19 cellular contexts compared by ENCODE assay signal in the genomic region with DNA sequence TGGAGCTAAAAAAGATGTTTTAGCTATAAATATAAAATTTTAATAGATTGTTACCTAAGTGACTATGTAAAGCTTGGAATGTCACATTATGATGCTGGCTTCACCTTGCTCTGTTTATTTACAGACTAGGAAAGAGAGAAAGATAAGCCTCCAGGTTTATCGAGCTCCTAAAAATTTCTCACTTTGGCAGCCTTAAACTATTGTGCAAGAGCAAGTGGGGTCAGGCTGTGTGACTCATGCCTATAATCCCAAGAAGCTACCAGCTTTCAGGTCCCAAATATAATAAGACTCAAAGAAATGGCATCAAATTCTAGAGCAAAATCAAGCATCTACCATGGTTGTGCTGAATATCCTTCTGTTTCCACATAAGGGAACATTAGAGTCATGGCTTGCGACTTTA. TPM values are rescaled to one million over a fixed set of nuclear protein-coding genes. Genes with fewer than 3 reads are reported as not detected.
DNase-seq lines count a peak whose midpoint lies in the region; ATAC-seq and TF ChIP-seq lines count a peak whose summit lies in the region.
"Had no signal": no experiment of that assay in that cellular context is flagged by ENCODE, and none has a peak within 500 bp of the region (broad histone marks: within the 10 kb centered on the region; RNA-seq: fewer than 3 reads in every experiment).

No MANE protein-coding gene starts in this region.

- no peak overlapping the region for H3K4me3 Mint-ChIP-seq in CD8-positive, alpha-beta T cell
- H3K4me3 Mint-ChIP-seq: activated CD8-positive, alpha-beta memory T cell treated with anti-CD3 and anti-CD28 coated beads, Interleukin-2, amount 10 ng/mL, durations not matched to agents 7 days and 5 days; activated naive CD4-positive, alpha-beta T cell treated with anti-CD3 and anti-CD28 coated beads, Interleukin-2, amount 10 ng/mL, durations not matched to agents 7 days and 5 days; naive B cell had no signal

- H3K27ac Mint-ChIP-seq in CD8-positive, alpha-beta T cell, result no peak overlapping the region
- H3K27ac Mint-ChIP-seq: activated CD8-positive, alpha-beta memory T cell treated with anti-CD3 and anti-CD28 coated beads, Interleukin-2, amount 10 ng/mL, durations not matched to agents 7 days and 5 days; activated naive CD4-positive, alpha-beta T cell treated with anti-CD3 and anti-CD28 coated beads, Interleukin-2, amount 10 ng/mL, durations not matched to agents 7 days and 5 days; naive B cell had no signal

- H3K4me3 ChIP-seq in CD8-positive, alpha-beta T cell (ENCODE audit: low read depth, low read length), result no peak overlapping the region
- H3K4me3 ChIP-seq: colonic mucosa, esophagus squamous epithelium, skin epidermis, testis had no signal

- POLR2A ChIA-PET in CD8-positive, alpha-beta T cell (lab: Charles Lee), result no interaction called here

- no peaks in the 10 kb centered on the region for H3K9me3 Mint-ChIP-seq in CD8-positive, alpha-beta T cell
- H3K9me3 Mint-ChIP-seq: activated naive CD4-positive, alpha-beta T cell treated with anti-CD3 and anti-CD28 coated beads, Interleukin-2, amount 10 ng/mL, durations not matched to agents 7 days and 5 days; naive B cell had no signal

- intact Hi-C loops in CD8-positive, alpha-beta T cell (cut with DNase I, micrococcal nuclease), result no loop called here

- no peak overlapping the region for H3K27ac ChIP-seq in CD8-positive, alpha-beta T cell (ENCODE audit: low read depth, low read length)
- H3K27ac ChIP-seq: colonic mucosa, esophagus squamous epithelium, skin epidermis, testis, WERI-Rb-1 had no signal

- H3K36me3 Mint-ChIP-seq in CD8-positive, alpha-beta T cell, result no peaks in the 10 kb centered on the region
- H3K36me3 Mint-ChIP-seq: activated CD8-positive, alpha-beta memory T cell treated with anti-CD3 and anti-CD28 coated beads, Interleukin-2, amount 10 ng/mL, durations not matched to agents 7 days and 5 days; activated naive CD4-positive, alpha-beta T cell treated with anti-CD3 and anti-CD28 coated beads, Interleukin-2, amount 10 ng/mL, durations not matched to agents 7 days and 5 days; naive B cell had no signal

- peak; percentile 16 for DNase-seq in H4 (ENCODE audit: low spot score)
- DNase-seq in NCI-H460 (ENCODE audit: extremely low read depth, low read depth), result peak; percentile 21
- DNase-seq in non-pigmented ciliary epithelial cell (ENCODE audit: low read depth), result peak; percentile 2
- DNase-seq in NCI-H1694 treated with DMSO at 0.1 percent for 48 hours (lab: John Stamatoyannopoulos, UW), result no peak
- no peak for DNase-seq in CD8-positive, alpha-beta T cell
- DNase-seq in NK-92 (lab: John Stamatoyannopoulos, UW; ENCODE audit: unreplicated experiment), result no peak
- DNase-seq: activated CD8-positive, alpha-beta memory T cell treated with anti-CD3 and anti-CD28 coated beads, Interleukin-2, amount 10 ng/mL, durations not matched to agents 7 days and 5 days; activated naive CD4-positive, alpha-beta T cell treated with anti-CD3 and anti-CD28 coated beads, Interleukin-2, amount 10 ng/mL, durations not matched to agents 7 days and 5 days; colonic mucosa; esophagus squamous epithelium; naive B cell; NCI-H526; testis; WERI-Rb-1 had no signal

- TF ChIP-seq CTCF in CD8-positive, alpha-beta T cell (IDR thresholded peaks at IDR 0.05), result no peak

- peaks cover 25% of the 10 kb centered on the region for H3K27me3 Mint-ChIP-seq in CD8-positive, alpha-beta T cell (ENCODE audit: low read depth)

- H3K36me3 ChIP-seq in CD8-positive, alpha-beta T cell (ENCODE audit: insufficient read depth, low read length), result no peaks in the 10 kb centered on the region
- H3K36me3 ChIP-seq: colonic mucosa, esophagus squamous epithelium, WERI-Rb-1 had no signal

- no peaks in the 10 kb centered on the region for H3K27me3 ChIP-seq in CD8-positive, alpha-beta T cell (ENCODE audit: insufficient read depth, low read length)
- H3K27me3 ChIP-seq: colonic mucosa, testis had no signal

- H3K4me1 ChIP-seq in CD8-positive, alpha-beta T cell (ENCODE audit: insufficient read depth, low read length), result no peaks in the 10 kb centered on the region
- H3K4me1 ChIP-seq: colonic mucosa, testis had no signal

- no peaks in the 10 kb centered on the region for H3K4me1 Mint-ChIP-seq in CD8-positive, alpha-beta T cell (ENCODE audit: low read depth)
- H3K4me1 Mint-ChIP-seq: activated CD8-positive, alpha-beta memory T cell treated with anti-CD3 and anti-CD28 coated beads, Interleukin-2, amount 10 ng/mL, durations not matched to agents 7 days and 5 days; activated naive CD4-positive, alpha-beta T cell treated with anti-CD3 and anti-CD28 coated beads, Interleukin-2, amount 10 ng/mL, durations not matched to agents 7 days and 5 days had no signal

- CTCF ChIA-PET in CD8-positive, alpha-beta T cell (lab: Charles Lee), result interaction anchor here (0.7 to 2.6 kb wide), 6 partner anchors 8 to 427 kb away, joined by 3 to 12 read pairs (median 4); no protein-coding TSS in a partner anchor

- ATAC-seq in esophagus mucosa (peak; percentile 23), GM19023 (IDR thresholded peaks at IDR 0.05; ENCODE audit: unreplicated experiment) (no peak)
- ATAC-seq in CD8-positive, alpha-beta T cell, result no peak
- ATAC-seq: activated CD8-positive, alpha-beta memory T cell treated with anti-CD3 and anti-CD28 coated beads, Interleukin-2, amount 10 ng/mL, durations not matched to agents 7 days and 5 days had no signal

- no peaks in the 10 kb centered on the region for H3K9me3 ChIP-seq in CD8-positive, alpha-beta T cell (ENCODE audit: low read length)
- H3K9me3 ChIP-seq: colonic mucosa, esophagus squamous epithelium, testis had no signal

RNA-seq across cellular contexts. Expression of a gene that starts 34.3 kb away (rescaled TPM):
- not detected in 2 replicates for total RNA-seq in H4 (2014; rRNA removed; shearing (Covaris generic))
- total RNA-seq in NCI-H460 (2014; rRNA removed; shearing (Covaris generic)), result not detected in 2 replicates
- polyA plus RNA-seq in NCI-H460 (2014; cell fraction: nucleus; rRNA removed), result not detected in 2 replicates
- total RNA-seq in esophagus mucosa, result not detected
- total RNA-seq in CD8-positive, alpha-beta T cell, result not detected
- total RNA-seq: activated CD8-positive, alpha-beta memory T cell treated with anti-CD3 and anti-CD28 coated beads, Interleukin-2, amount 10 ng/mL, durations not matched to agents 7 days and 5 days; colonic mucosa; esophagus squamous epithelium; SK-MEL-5 had no signal
- polyA plus RNA-seq: keratinocyte had no signal

Comparison
In these comparisons a context has a peak if more than half of its experiments do, and no peak if none do; other contexts are left out.
1. DNase-seq: peak in H4 (single experiment), NCI-H460 (single experiment) and non-pigmented ciliary epithelial cell (single experiment); none in NCI-H1694 treated with DMSO at 0.1 percent for 48 hours (single experiment), CD8-positive, alpha-beta T cell (0 of 7) and NK-92 (single experiment).